ENCODE assay signal across 5 cellular contexts in the genomic region with DNA sequence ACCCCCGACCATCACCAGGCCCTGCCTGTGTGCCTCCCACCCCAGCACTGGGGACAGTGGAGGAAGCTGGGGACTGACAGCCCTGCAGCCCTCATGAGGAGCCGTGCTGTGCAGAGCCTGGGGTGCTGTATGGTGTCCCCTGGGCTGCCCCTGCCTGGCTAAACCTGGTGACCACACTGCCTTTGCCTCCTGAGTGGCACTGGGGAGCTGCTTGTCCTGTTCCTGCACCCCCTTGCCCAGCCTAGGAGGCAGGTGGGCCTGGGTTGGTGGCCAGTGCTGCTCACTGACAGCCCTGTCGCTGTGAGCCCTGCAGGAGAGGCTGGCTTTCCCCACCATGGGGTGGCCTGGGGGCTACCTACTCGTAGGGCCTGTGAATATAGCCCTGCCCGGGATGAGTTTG.
"Had no signal": no experiment of that assay in that cellular context is flagged by ENCODE, and none has a peak within 500 bp of the region (broad histone marks: within the 10 kb centered on the region; RNA-seq: fewer than 3 reads in every experiment).

No MANE protein-coding gene starts in this region.

- H3K4me2 ChIP-seq: GM23338 had no signal

- H3K4me3 Mint-ChIP-seq: GM23338, HFFc6, IgD-negative memory B cell had no signal

- H3K27ac Mint-ChIP-seq: GM23338, HFFc6, IgD-negative memory B cell had no signal

- H3K4me1 ChIP-seq: HAP-1 had no signal

- H3K9me3 ChIP-seq: HAP-1 had no signal

- DNase-seq: HFFc6 had no signal

- H3K9me3 Mint-ChIP-seq: GM23338 had no signal

- H3K27ac ChIP-seq: HL-60 had no signal

- H2AFZ ChIP-seq: GM23338 had no signal
